9 cellular contexts compared by ENCODE assay signal in the genomic region with DNA sequence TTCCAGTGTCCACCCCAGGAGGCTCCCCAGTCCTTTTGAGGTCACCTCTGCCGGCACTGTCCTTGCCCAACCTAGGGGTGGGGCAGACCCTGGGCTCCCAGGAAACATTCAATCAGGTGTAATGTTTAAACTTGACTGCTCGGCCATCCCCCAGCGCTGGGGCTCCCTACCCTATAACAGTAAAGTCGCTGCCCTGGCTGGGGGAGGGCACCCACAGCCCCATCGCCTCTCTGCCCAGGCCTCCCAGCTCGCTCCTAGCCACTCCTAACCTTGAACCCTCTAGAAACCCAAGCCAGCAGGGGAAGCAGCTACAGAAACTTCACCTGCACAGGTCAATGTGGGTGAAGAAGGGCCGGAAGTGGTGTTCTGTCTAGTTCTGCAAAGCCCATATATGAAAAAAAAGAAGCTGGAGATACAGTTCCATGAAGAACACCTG. TPM values are rescaled to one million over a fixed set of nuclear protein-coding genes. Genes with fewer than 3 reads are reported as not detected.
A peak's percentile ranks its signal among the peaks of the same experiment; 100 is the strongest.
DNase-seq lines count a peak whose midpoint lies in the region; ATAC-seq, FAIRE-seq and TF ChIP-seq lines count a peak whose summit lies in the region.
"Had no signal": no experiment of that assay in that cellular context is flagged by ENCODE, and none has a peak within 500 bp of the region (broad histone marks: within the 10 kb centered on the region; RNA-seq: fewer than 3 reads in every experiment).

No MANE protein-coding gene starts in this region.

- WGBS in transverse colon (ENCODE audit: low coverage in 1 of 2), 2 donors = 44% methylated on average over 7 of the region's 7 CpGs; no CpG with 5 or more reads in 1 of the 2 donors

- intact Hi-C loops in transverse colon (cut with DNase I; ENCODE audit: low total_unique reads) = no loop called here

- FAIRE-seq in astrocyte (lab: Jason Lieb, UNC) = no peak

- H3K4me1 ChIP-seq in astrocyte (ENCODE audit: insufficient read depth, low read length) = peaks cover 10% of the 10 kb centered on the region
- H3K4me1 ChIP-seq in transverse colon = peaks cover 21 to 48% (median 30%) of the 10 kb centered on the region in 4 donors

- H3K4me2 ChIP-seq in astrocyte (ENCODE audit: low read length) = peak overlapping the region; percentile 93

- no peak overlapping the region for H2AFZ ChIP-seq in astrocyte (ENCODE audit: low read depth, low read length)

- H3K79me2 ChIP-seq in astrocyte (ENCODE audit: insufficient read depth, low read length) = no peaks in the 10 kb centered on the region

- TF ChIP-seq CTCF in astrocyte (IDR thresholded peaks at IDR 0.05; ENCODE audit: insufficient read depth, low read depth, low read length) (no peak), mesothelial cell of epicardium (IDR thresholded peaks at IDR 0.05; ENCODE audit: unreplicated experiment) (no peak), transverse colon (IDR thresholded peaks at IDR 0.05) (no peak)

- no peak overlapping the region for H3K4me3 ChIP-seq in astrocyte (ENCODE audit: insufficient read depth, low read depth, low read length)
- H3K4me3 ChIP-seq in transverse colon = peak overlapping the region in 3 of 4 donors; percentile 59 to 97 (median 86)

- peak overlapping the region; percentile 76 for H3K4me3 Mint-ChIP-seq in activated T-cell treated with anti-CD3 and anti-CD28 coated beads, Interleukin-2, amount 50 U/mL, for 4 hours
- H3K4me3 Mint-ChIP-seq in astrocyte (ENCODE audit: unreplicated experiment) (peak overlapping the region; percentile 83), mesothelial cell of epicardium (peak overlapping the region; percentile 88)

- H3K36me3 ChIP-seq in astrocyte (ENCODE audit: insufficient read depth, low read length) (no peaks in the 10 kb centered on the region), transverse colon (no peaks in the 10 kb centered on the region)

- H3K27me3 Mint-ChIP-seq in activated T-cell treated with anti-CD3 and anti-CD28 coated beads, Interleukin-2, amount 50 U/mL, for 4 hours (ENCODE audit: low read depth) = peaks cover 21% of the 10 kb centered on the region
- H3K27me3 Mint-ChIP-seq in astrocyte (ENCODE audit: low read depth, unreplicated experiment) = peaks cover 27% of the 10 kb centered on the region
- no peaks in the 10 kb centered on the region for H3K27me3 Mint-ChIP-seq in mesothelial cell of epicardium (ENCODE audit: low read depth)

- no peak overlapping the region for H3K9ac ChIP-seq in astrocyte (ENCODE audit: low read length)

- H3K9me3 Mint-ChIP-seq in activated T-cell treated with anti-CD3 and anti-CD28 coated beads, Interleukin-2, amount 50 U/mL, for 4 hours = no peaks in the 10 kb centered on the region
- H3K9me3 Mint-ChIP-seq in astrocyte (ENCODE audit: unreplicated experiment) = no peaks in the 10 kb centered on the region
- H3K9me3 Mint-ChIP-seq in mesothelial cell of epicardium = no peaks in the 10 kb centered on the region

- H3K4me1 Mint-ChIP-seq in activated T-cell treated with anti-CD3 and anti-CD28 coated beads, Interleukin-2, amount 50 U/mL, for 4 hours (ENCODE audit: low read depth) = peaks cover 13% of the 10 kb centered on the region
- peaks cover 20% of the 10 kb centered on the region for H3K4me1 Mint-ChIP-seq in astrocyte (ENCODE audit: low read depth, unreplicated experiment)
- H3K4me1 Mint-ChIP-seq in mesothelial cell of epicardium = peaks cover 78% of the 10 kb centered on the region

- no peak for TF ChIP-seq POLR2A in transverse colon (IDR thresholded peaks at IDR 0.05)

- TF ChIP-seq EP300 in transverse colon (IDR thresholded peaks at IDR 0.05; ENCODE audit: low read depth) = no peak

- H3K9me3 ChIP-seq in astrocyte (ENCODE audit: insufficient read depth, low read depth, low read length) (no peaks in the 10 kb centered on the region), transverse colon (no peaks in the 10 kb centered on the region)

- no peaks in the 10 kb centered on the region for H3K27me3 ChIP-seq in astrocyte (ENCODE audit: insufficient read depth, low read length)
- no peaks in the 10 kb centered on the region for H3K27me3 ChIP-seq in transverse colon

- H3K27ac Mint-ChIP-seq in astrocyte (ENCODE audit: unreplicated experiment) (no peak overlapping the region), mesothelial cell of epicardium (peak overlapping the region; percentile 82)

- H4K20me1 ChIP-seq in astrocyte (ENCODE audit: insufficient read depth, low read length) = no peaks in the 10 kb centered on the region

- no peak overlapping the region for H3K27ac ChIP-seq in astrocyte (ENCODE audit: low read depth, low read length)
- H3K27ac ChIP-seq in transverse colon = peak overlapping the region; percentile 87 to 93 (median 92)

- H3K36me3 Mint-ChIP-seq in activated T-cell treated with anti-CD3 and anti-CD28 coated beads, Interleukin-2, amount 50 U/mL, for 4 hours (ENCODE audit: insufficient read depth) = no peaks in the 10 kb centered on the region
- H3K36me3 Mint-ChIP-seq in astrocyte (ENCODE audit: low read depth, unreplicated experiment) (no peaks in the 10 kb centered on the region), mesothelial cell of epicardium (no peaks in the 10 kb centered on the region)

- no peak for DNase-seq in activated T-cell treated with anti-CD3 and anti-CD28 coated beads, Interleukin-2, amount 50 U/mL, for 4 hours
- DNase-seq in activated T-cell treated with anti-CD3 and anti-CD28 coated beads, Interleukin-2, amount 50 U/mL, for 1 hour = no peak
- DNase-seq in astrocyte (ENCODE audit: low read depth) (no peak), mesothelial cell of epicardium (ENCODE audit: low spot score in 2 of 2, unreplicated experiment in 2 of 2) (no peak), transverse colon (peak; percentile 36), HuH-7 (ENCODE audit: low spot score) (no peak), GF-D8 (lab: John Stamatoyannopoulos, UW) (no peak)
- DNase-seq: islet precursor cell had no signal

- no peak for ATAC-seq in activated T-cell treated with anti-CD3 and anti-CD28 coated beads, Interleukin-2, amount 50 U/mL, for 4 hours
- ATAC-seq in HG02610 (IDR thresholded peaks at IDR 0.05; ENCODE audit: unreplicated experiment) = no peak

- in situ Hi-C loops in transverse colon (cut with MboI; ENCODE audit: low pct_ligation_motif_present in 1 of 4, low pct_unique_long_range_greater_than_20kb in 1 of 4, low sequenced_read_pairs in 3 of 4) = no loop called here

RNA-seq across cellular contexts. Expression of gene CLMN, which starts 1.3 kb away (rescaled TPM):
- total RNA-seq in activated T-cell treated with anti-CD3 and anti-CD28 coated beads, Interleukin-2, amount 50 U/mL, for 4 hours = 1 to 10 TPM in 1 of 3 donors, under 1 TPM in 2; 0.71 to 1.3 (median 0.71) TPM
- total RNA-seq in astrocyte = 10.8 and 14.0 TPM in 2 replicates
- total RNA-seq in mesothelial cell of epicardium = 114 to 120 TPM (median 117 TPM) in 3 replicates
- 100 to 1,000 TPM in 1 of 4 donors, 10 to 100 TPM in 3; 71.1 to 118 (median 90.1) TPM for total RNA-seq in transverse colon
